1 cellular context compared by ENCODE assay signal in genomic region chr1:152001631-152002584, GRCh38.
A peak's percentile ranks its signal among the peaks of the same experiment; 100 is the strongest.
TF ChIP-seq lines count a peak whose summit lies in the region.

No MANE protein-coding gene starts in this region.

TF ChIP-seq in GM12878, 131 proteins besides CTCF, POLR2A, EP300 and RAD21 (continued from another document):
- TF ChIP-seq, protein P1, sequence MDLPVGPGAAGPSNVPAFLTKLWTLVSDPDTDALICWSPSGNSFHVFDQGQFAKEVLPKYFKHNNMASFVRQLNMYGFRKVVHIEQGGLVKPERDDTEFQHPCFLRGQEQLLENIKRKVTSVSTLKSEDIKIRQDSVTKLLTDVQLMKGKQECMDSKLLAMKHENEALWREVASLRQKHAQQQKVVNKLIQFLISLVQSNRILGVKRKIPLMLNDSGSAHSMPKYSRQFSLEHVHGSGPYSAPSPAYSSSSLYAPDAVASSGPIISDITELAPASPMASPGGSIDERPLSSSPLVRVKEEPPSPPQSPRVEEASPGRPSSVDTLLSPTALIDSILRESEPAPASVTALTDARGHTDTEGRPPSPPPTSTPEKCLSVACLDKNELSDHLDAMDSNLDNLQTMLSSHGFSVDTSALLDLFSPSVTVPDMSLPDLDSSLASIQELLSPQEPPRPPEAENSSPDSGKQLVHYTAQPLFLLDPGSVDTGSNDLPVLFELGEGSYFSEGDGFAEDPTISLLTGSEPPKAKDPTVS (IDR thresholded peaks at IDR 0.05; ENCODE audit: low read depth, low read length) = 0 out of 2 replicates have a peak, but pooled peaks have one; percentile 47
- peak; percentile 90 for TF ChIP-seq SMC3 (IDR thresholded peaks at IDR 0.05; ENCODE audit: borderline replicate concordance, low read length)
TF ChIP-seq in GM12878: peak in this region for 3.
